30 cellular contexts compared by ENCODE assay signal in genomic region chr1:202149566-202149965, GRCh38. TPM values are rescaled to one million over a fixed set of nuclear protein-coding genes. Genes with fewer than 3 reads are reported as not detected.
"Had no signal": no experiment of that assay in that cellular context is flagged by ENCODE, and none has a peak within 500 bp of the region (broad histone marks: within the 10 kb centered on the region; RNA-seq: fewer than 3 reads in every experiment).

No MANE protein-coding gene starts in this region.

- H3K36me3 ChIP-seq: breast epithelium, esophagus muscularis mucosa, right lobe of liver, thoracic aorta, vagina, WERI-Rb-1 had no signal

- H3K9me3 Mint-ChIP-seq: activated T-helper 2 cell treated with anti-CD3 and anti-CD28 coated beads, Interferon-gamma antibody, Interleukin-2, Interleukin-4, amounts not matched to agents 10 μg/mL and 5 μg/mL and 100 μg/mL, durations not matched to agents 14 hours and 24 hours and 36 hours; central memory CD8-positive, alpha-beta T cell; memory B cell; T-helper 2 cell treated with Interferon-gamma antibody and Interleukin-4, amounts not matched to agents 5 μg/mL and 100 μg/mL, for 36 hours; type B pancreatic cell had no signal

- H3K27me3 Mint-ChIP-seq: activated naive CD8-positive, alpha-beta T cell; central memory CD8-positive, alpha-beta T cell; memory B cell had no signal

- H3K27me3 ChIP-seq: breast epithelium, dorsolateral prefrontal cortex, heart left ventricle, right lobe of liver, vagina had no signal

- DNase-seq: activated CD4-positive, alpha-beta T cell treated with anti-CD3 and anti-CD28 coated beads, Interleukin-2, amount 50 U/mL, for 1 hour; activated CD4-positive, CD25-positive, alpha-beta regulatory T cell treated with anti-CD3 and anti-CD28 coated beads, Interleukin-2, amount 50 U/mL, for 72 hours; activated naive CD4-positive, alpha-beta T cell; activated T-cell treated with anti-CD3 and anti-CD28 coated beads, Interleukin-2, amount 50 U/mL, for 1 hour; dorsolateral prefrontal cortex; left colon; nucleus accumbens; right lobe of liver; small intestine; stimulated activated CD4-positive, alpha-beta T cell treated with anti-CD3 and anti-CD28 coated beads, Interleukin-15, amount 100 ng/mL, for 24 hours; stimulated activated CD4-positive, alpha-beta T cell treated with anti-CD3 and anti-CD28 coated beads, Interleukin-2, amount 100 ng/mL, for 48 hours; stimulated activated CD8-positive, alpha-beta memory T cell treated with anti-CD3 and anti-CD28 coated beads, Interleukin-4, amount 100 ng/mL, for 48 hours; stimulated activated naive CD4-positive, alpha-beta T cell had no signal

- H3K4me3 Mint-ChIP-seq: activated naive CD8-positive, alpha-beta T cell; central memory CD8-positive, alpha-beta T cell; memory B cell; T-helper 2 cell treated with Interferon-gamma antibody and Interleukin-4, amounts not matched to agents 5 μg/mL and 100 μg/mL, for 36 hours; type B pancreatic cell had no signal

- ATAC-seq: heart left ventricle, left colon, right lobe of liver had no signal

- H3K4me3 ChIP-seq: breast epithelium, dorsolateral prefrontal cortex, esophagus muscularis mucosa, heart left ventricle, right lobe of liver, thoracic aorta, vagina had no signal

- H3K27ac Mint-ChIP-seq: memory B cell, type B pancreatic cell had no signal

- H3K9me3 ChIP-seq: breast epithelium, esophagus muscularis mucosa, heart left ventricle, right lobe of liver, thoracic aorta, vagina had no signal

- H3K36me3 Mint-ChIP-seq: type B pancreatic cell had no signal

- H3K4me1 ChIP-seq: breast epithelium had no signal

- H3K27ac ChIP-seq: breast epithelium, dorsolateral prefrontal cortex, esophagus muscularis mucosa, heart left ventricle, right lobe of liver, thoracic aorta, vagina, WERI-Rb-1 had no signal

RNA-seq across cellular contexts. Expression of gene PTPN7, which starts 10.8 kb away (rescaled TPM):
- total RNA-seq: fibroblast of villous mesenchyme, myocyte had no signal

RNA-seq across cellular contexts. Expression of gene GPR37L1, which starts 26.8 kb away (rescaled TPM):
- total RNA-seq: activated T-helper 2 cell treated with anti-CD3 and anti-CD28 coated beads, Interferon-gamma antibody, Interleukin-2, Interleukin-4, amounts not matched to agents 10 μg/mL and 5 μg/mL and 100 μg/mL, durations not matched to agents 14 hours and 24 hours and 36 hours; breast epithelium; mononuclear cell; myocyte; thoracic aorta had no signal
- polyA plus RNA-seq: keratinocyte, neural cell had no signal

RNA-seq across cellular contexts. Expression of gene LGR6, which starts 44.0 kb away (rescaled TPM):
- total RNA-seq: activated T-helper 2 cell treated with anti-CD3 and anti-CD28 coated beads, Interferon-gamma antibody, Interleukin-2, Interleukin-4, amounts not matched to agents 10 μg/mL and 5 μg/mL and 100 μg/mL, durations not matched to agents 14 hours and 24 hours and 36 hours; fibroblast of villous mesenchyme had no signal
- polyA plus RNA-seq: neural cell had no signal
